Comparison of ENCODE assay signal across 1 cellular context in the genomic region with DNA sequence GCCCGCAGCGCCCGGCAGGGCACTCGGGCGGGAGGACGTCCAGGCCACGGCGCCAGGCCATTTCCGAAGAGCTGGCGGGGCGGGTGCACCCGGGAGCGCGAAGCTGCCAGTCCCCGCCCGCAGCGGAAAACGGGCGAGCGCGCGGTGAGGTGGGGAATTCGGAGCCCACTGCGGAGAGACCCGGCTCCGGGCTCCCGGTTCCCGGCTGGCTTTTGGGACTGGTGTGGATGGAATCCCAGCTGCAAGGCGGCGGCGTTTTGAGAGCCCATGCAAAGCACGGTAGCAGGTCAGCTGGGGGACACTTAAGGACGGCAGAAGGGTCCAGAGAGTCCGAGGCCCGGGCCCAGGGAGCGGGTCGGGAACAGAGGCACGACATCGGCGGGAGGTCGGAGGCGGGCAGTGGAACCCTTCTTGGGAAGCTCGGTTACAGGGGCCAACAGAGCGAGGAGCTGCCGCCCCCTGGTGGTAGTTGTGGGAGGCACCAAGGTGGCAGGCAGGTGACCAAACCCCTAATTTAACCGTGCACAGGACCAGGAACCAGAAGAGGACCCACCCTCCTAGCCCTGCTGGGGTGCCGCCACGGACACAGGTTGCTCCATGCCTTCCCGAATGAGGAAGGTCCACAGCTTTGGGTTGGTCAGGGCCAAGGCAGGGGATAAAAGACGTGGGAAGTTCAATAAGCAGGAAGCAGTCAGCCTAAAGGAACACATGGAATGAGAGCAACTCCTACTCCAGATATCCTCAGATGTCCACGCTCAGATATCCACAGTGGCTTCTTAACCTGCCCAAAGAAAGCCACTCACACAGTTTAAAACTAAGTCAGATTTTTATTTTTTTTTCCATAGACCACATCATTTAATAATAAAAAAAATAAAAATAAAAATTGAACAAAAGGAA.
TF ChIP-seq lines count a peak whose summit lies in the region.

No MANE protein-coding gene starts in this region.

TF ChIP-seq in HepG2, 621 proteins besides CTCF, POLR2A, EP300 and RAD21 (continues in another document):
- TF ChIP-seq ZNF33B (CRISPR knock-in tag; IDR thresholded peaks at IDR 0.05) (no peak), ELF3 (CRISPR knock-in tag; IDR thresholded peaks at IDR 0.05) (peak; percentile 49; the same call in 1 of the 2 replicates), YEATS2 (CRISPR knock-in tag; IDR thresholded peaks at IDR 0.05; ENCODE audit: borderline replicate concordance) (0 out of 2 replicates have a peak, but pooled peaks have one; percentile 68), THAP11 (CRISPR knock-in tag; IDR thresholded peaks at IDR 0.05) (0 out of 2 replicates have a peak, but pooled peaks have one; percentile 45), ZNF788 (CRISPR knock-in tag; IDR thresholded peaks at IDR 0.05; ENCODE audit: borderline replicate concordance) (peak; percentile 90), MAF1 (CRISPR knock-in tag; IDR thresholded peaks at IDR 0.05; ENCODE audit: borderline replicate concordance) (no peak; the same call in 1 of the 2 replicates), GATAD1 (CRISPR knock-in tag; IDR thresholded peaks at IDR 0.05) (peak; percentile 48; the same call in 1 of the 2 replicates), JDP2 (CRISPR knock-in tag; IDR thresholded peaks at IDR 0.05; ENCODE audit: borderline replicate concordance) (peak; percentile 43; the same call in 1 of the 2 replicates), MXI1 (IDR thresholded peaks at IDR 0.05; ENCODE audit: borderline replicate concordance, low read depth, low read length) (peak; percentile 60; the same call in 1 of the 3 replicates), CHD4 (IDR thresholded peaks at IDR 0.05; ENCODE audit: borderline replicate concordance, low read length) (peak; percentile 85), PITX1 (CRISPR knock-in tag; IDR thresholded peaks at IDR 0.05) (peak; percentile 76), ZNF225 (CRISPR knock-in tag; IDR thresholded peaks at IDR 0.05) (peak; percentile 97), GZF1 (CRISPR knock-in tag; IDR thresholded peaks at IDR 0.05) (peak; percentile 89; the same call in 1 of the 2 replicates), HNRNPK (IDR thresholded peaks at IDR 0.05; ENCODE audit: low read depth, low read length, poor library complexity, severe bottlenecking) (no peak), SIN3A (IDR thresholded peaks at IDR 0.05; ENCODE audit: borderline replicate concordance, low read depth, low read length) (peak; percentile 86; the same call in 1 of the 2 replicates), ZNF558 (CRISPR knock-in tag; IDR thresholded peaks at IDR 0.05; ENCODE audit: borderline replicate concordance) (no peak), SYNCRIP (IDR thresholded peaks at IDR 0.05; ENCODE audit: insufficient read depth, low read depth, low read length) (no peak)
- TF ChIP-seq, protein P1, sequence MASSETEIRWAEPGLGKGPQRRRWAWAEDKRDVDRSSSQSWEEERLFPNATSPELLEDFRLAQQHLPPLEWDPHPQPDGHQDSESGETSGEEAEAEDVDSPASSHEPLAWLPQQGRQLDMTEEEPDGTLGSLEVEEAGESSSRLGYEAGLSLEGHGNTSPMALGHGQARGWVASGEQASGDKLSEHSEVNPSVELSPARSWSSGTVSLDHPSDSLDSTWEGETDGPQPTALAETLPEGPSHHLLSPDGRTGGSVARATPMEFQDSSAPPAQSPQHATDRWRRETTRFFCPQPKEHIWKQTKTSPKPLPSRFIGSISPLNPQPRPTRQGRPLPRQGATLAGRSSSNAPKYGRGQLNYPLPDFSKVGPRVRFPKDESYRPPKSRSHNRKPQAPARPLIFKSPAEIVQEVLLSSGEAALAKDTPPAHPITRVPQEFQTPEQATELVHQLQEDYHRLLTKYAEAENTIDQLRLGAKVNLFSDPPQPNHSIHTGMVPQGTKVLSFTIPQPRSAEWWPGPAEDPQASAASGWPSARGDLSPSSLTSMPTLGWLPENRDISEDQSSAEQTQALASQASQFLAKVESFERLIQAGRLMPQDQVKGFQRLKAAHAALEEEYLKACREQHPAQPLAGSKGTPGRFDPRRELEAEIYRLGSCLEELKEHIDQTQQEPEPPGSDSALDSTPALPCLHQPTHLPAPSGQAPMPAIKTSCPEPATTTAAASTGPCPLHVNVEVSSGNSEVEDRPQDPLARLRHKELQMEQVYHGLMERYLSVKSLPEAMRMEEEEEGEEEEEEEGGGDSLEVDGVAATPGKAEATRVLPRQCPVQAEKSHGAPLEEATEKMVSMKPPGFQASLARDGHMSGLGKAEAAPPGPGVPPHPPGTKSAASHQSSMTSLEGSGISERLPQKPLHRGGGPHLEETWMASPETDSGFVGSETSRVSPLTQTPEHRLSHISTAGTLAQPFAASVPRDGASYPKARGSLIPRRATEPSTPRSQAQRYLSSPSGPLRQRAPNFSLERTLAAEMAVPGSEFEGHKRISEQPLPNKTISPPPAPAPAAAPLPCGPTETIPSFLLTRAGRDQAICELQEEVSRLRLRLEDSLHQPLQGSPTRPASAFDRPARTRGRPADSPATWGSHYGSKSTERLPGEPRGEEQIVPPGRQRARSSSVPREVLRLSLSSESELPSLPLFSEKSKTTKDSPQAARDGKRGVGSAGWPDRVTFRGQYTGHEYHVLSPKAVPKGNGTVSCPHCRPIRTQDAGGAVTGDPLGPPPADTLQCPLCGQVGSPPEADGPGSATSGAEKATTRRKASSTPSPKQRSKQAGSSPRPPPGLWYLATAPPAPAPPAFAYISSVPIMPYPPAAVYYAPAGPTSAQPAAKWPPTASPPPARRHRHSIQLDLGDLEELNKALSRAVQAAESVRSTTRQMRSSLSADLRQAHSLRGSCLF (CRISPR knock-in tag; IDR thresholded peaks at IDR 0.05; ENCODE audit: borderline replicate concordance) = no peak
- TF ChIP-seq, protein P2, sequence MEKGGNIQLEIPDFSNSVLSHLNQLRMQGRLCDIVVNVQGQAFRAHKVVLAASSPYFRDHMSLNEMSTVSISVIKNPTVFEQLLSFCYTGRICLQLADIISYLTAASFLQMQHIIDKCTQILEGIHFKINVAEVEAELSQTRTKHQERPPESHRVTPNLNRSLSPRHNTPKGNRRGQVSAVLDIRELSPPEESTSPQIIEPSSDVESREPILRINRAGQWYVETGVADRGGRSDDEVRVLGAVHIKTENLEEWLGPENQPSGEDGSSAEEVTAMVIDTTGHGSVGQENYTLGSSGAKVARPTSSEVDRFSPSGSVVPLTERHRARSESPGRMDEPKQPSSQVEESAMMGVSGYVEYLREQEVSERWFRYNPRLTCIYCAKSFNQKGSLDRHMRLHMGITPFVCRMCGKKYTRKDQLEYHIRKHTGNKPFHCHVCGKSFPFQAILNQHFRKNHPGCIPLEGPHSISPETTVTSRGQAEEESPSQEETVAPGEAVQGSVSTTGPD (CRISPR knock-in tag; IDR thresholded peaks at IDR 0.05) = 0 out of 2 replicates have a peak, but pooled peaks have one; percentile 34
- TF ChIP-seq, protein P3, sequence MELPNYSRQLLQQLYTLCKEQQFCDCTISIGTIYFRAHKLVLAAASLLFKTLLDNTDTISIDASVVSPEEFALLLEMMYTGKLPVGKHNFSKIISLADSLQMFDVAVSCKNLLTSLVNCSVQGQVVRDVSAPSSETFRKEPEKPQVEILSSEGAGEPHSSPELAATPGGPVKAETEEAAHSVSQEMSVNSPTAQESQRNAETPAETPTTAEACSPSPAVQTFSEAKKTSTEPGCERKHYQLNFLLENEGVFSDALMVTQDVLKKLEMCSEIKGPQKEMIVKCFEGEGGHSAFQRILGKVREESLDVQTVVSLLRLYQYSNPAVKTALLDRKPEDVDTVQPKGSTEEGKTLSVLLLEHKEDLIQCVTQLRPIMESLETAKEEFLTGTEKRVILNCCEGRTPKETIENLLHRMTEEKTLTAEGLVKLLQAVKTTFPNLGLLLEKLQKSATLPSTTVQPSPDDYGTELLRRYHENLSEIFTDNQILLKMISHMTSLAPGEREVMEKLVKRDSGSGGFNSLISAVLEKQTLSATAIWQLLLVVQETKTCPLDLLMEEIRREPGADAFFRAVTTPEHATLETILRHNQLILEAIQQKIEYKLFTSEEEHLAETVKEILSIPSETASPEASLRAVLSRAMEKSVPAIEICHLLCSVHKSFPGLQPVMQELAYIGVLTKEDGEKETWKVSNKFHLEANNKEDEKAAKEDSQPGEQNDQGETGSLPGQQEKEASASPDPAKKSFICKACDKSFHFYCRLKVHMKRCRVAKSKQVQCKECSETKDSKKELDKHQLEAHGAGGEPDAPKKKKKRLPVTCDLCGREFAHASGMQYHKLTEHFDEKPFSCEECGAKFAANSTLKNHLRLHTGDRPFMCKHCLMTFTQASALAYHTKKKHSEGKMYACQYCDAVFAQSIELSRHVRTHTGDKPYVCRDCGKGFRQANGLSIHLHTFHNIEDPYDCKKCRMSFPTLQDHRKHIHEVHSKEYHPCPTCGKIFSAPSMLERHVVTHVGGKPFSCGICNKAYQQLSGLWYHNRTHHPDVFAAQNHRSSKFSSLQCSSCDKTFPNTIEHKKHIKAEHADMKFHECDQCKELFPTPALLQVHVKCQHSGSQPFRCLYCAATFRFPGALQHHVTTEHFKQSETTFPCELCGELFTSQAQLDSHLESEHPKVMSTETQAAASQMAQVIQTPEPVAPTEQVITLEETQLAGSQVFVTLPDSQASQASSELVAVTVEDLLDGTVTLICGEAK (IDR thresholded peaks at IDR 0.05) = no peak
- TF ChIP-seq, protein P3 (CRISPR knock-in tag; IDR thresholded peaks at IDR 0.05) = no peak
- TF ChIP-seq, protein P4, sequence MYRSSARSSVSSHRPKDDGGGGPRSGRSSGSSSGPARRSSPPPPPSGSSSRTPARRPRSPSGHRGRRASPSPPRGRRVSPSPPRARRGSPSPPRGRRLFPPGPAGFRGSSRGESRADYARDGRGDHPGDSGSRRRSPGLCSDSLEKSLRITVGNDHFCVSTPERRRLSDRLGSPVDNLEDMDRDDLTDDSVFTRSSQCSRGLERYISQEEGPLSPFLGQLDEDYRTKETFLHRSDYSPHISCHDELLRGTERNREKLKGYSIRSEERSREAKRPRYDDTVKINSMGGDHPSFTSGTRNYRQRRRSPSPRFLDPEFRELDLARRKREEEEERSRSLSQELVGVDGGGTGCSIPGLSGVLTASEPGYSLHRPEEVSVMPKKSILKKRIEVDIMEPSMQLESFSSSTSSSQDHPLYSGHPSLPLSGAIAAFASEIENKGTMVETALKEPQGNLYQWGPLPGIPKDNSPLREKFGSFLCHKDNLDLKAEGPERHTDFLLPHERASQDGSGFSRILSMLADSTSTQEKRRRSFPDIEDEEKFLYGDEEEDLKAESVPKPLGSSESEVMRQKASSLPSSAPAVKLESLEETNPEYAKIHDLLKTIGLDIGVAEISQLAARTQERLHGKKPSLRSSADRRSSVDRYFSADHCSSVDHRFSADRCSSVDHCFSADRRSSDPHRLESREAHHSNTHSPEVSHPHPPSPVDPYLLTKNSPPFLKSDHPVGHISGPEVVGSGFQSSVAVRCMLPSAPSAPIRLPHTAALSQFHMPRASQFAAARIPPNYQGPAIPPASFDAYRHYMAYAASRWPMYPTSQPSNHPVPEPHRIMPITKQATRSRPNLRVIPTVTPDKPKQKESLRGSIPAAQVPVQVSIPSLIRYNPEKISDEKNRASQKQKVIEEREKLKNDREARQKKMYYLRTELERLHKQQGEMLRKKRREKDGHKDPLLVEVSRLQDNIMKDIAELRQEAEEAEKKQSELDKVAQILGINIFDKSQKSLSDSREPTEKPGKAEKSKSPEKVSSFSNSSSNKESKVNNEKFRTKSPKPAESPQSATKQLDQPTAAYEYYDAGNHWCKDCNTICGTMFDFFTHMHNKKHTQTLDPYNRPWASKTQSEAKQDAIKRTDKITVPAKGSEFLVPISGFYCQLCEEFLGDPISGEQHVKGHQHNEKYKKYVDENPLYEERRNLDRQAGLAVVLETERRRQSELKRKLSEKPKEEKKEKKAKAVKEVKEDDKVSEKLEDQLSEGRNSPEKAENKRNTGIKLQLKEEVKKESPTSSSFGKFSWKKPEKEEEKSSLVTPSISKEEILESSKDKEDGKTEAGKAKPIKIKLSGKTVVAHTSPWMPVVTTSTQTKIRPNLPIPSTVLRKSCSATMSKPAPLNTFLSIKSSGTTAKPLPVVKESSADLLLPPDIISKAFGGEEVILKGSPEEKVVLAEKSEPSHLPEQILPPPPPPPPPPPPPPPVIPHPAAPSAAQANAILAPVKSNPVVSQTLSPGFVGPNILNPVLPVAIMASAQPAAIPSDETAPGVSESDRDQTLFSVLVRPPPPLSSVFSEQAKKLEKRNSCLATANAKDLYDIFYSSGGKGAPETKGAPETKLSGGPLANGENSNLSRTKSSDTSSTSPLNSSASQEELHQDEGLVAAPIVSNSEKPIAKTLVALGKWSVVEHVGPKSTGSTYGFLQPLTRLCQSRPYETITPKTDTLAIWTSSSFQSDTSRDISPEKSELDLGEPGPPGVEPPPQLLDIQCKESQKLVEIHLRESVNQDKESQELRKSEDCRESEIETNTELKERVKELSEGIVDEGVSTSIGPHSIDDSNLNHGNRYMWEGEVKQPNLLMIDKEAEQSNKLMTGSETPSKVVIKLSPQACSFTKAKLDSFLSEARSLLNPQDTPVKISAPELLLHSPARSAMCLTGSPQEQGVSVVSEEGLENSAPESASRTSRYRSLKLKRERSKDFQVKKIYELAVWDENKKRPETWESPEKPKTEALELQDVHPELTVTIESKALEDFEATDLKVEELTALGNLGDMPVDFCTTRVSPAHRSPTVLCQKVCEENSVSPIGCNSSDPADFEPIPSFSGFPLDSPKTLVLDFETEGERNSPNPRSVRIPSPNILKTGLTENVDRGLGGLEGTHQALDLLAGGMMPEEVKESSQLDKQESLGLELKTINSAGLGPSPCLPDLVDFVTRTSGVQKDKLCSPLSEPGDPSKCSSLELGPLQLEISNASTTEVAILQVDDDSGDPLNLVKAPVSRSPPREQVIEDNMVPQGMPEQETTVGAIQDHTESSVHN (CRISPR knock-in tag; IDR thresholded peaks at IDR 0.05) = peak; percentile 97; the same call in 1 of the 2 replicates
